Comparison of ENCODE assay signal across 1 cellular context in the genomic region with DNA sequence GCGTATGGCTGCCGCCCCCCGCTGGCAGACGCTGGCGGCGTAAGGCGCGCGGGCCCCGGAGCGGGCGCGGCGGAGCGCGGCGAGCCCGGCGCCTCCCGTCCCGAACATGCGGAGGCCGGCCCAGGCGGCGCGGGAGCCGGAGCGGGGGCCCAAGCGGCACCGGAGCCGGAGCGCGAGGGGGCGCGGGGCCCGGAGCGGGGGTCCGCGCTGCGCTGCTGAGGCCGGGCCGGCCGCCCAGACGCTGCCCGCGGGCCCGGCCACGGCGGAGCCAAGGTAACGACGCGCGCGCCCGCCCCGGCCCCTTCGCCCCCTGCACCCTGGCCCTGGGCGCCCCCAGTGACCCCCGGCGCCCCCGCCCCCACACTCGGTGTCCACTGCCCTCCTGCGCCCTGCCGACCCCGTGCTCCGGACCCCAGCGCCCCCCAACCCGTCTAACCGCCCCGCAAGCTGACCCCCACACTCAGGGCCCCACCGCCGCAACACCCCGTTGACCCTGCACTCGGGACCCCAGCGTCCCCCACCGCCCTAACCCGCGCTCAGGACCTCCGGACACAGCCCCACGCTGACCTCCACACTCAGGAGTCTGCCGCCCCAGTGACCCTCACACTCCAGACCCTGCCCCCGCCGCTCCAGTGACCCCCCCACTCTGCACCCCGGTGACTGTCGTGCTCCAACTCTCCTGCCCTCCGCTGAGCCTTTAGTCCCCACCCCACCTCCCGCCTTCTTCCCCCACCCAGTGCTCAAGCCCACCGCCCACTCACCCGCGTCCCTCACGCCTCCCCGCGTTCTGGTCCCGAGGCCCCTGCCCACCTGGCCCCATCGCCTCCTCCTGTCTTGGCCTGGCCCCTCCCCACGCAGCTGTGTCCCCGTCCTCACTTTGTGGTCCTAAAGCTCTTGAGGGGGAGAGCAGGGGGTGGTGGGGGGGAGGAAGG.
TF ChIP-seq lines count a peak whose summit lies in the region.

Gene CSNK1G2, plus strand, starts transcription at position 27 of the 932 bp plus-strand sequence. CDS start 28,601 bp downstream, outside the sequence.

TF ChIP-seq in HepG2, 621 proteins besides CTCF, POLR2A, EP300 and RAD21 (continued from another document):
- TF ChIP-seq, protein P1, sequence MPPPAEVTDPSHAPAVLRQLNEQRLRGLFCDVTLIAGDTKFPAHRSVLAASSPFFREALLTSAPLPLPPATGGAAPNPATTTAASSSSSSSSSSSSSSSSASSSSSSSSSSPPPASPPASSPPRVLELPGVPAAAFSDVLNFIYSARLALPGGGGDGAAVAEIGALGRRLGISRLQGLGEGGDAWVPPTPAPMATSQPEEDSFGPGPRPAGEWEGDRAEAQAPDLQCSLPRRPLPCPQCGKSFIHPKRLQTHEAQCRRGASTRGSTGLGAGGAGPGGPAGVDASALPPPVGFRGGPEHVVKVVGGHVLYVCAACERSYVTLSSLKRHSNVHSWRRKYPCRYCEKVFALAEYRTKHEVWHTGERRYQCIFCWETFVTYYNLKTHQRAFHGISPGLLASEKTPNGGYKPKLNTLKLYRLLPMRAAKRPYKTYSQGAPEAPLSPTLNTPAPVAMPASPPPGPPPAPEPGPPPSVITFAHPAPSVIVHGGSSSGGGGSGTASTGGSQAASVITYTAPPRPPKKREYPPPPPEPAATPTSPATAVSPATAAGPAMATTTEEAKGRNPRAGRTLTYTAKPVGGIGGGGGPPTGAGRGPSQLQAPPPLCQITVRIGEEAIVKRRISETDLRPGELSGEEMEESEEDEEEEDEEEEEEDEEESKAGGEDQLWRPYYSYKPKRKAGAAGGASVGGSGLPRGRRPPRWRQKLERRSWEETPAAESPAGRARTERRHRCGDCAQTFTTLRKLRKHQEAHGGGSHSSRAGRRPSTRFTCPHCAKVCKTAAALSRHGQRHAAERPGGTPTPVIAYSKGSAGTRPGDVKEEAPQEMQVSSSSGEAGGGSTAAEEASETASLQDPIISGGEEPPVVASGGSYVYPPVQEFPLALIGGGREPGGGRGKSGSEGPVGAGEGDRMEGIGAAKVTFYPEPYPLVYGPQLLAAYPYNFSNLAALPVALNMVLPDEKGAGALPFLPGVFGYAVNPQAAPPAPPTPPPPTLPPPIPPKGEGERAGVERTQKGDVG (CRISPR knock-in tag; IDR thresholded peaks at IDR 0.05; ENCODE audit: borderline replicate concordance) = no peak
- peak; percentile 61 for TF ChIP-seq HNRNPK (IDR thresholded peaks at IDR 0.05; ENCODE audit: low read depth, low read length, poor library complexity, severe bottlenecking)
- TF ChIP-seq MYNN (CRISPR knock-in tag; IDR thresholded peaks at IDR 0.05; ENCODE audit: low read depth) = no peak
- TF ChIP-seq ZEB1 (IDR thresholded peaks at IDR 0.05; ENCODE audit: insufficient replicate concordance, low read depth) = no peak
- no peak for TF ChIP-seq ZBTB14 (CRISPR knock-in tag; IDR thresholded peaks at IDR 0.05)
- TF ChIP-seq ZNF3 (CRISPR knock-in tag; IDR thresholded peaks at IDR 0.05) = no peak
- TF ChIP-seq SKIL (CRISPR knock-in tag; IDR thresholded peaks at IDR 0.05; ENCODE audit: borderline replicate concordance) = peak; percentile 56; the same call in 1 of the 2 replicates
- TF ChIP-seq CREB1 (IDR thresholded peaks at IDR 0.05) = no peak
- no peak for TF ChIP-seq CREB1 (CRISPR knock-in tag; IDR thresholded peaks at IDR 0.05)
- no peak for TF ChIP-seq ZMYM2 (CRISPR knock-in tag; IDR thresholded peaks at IDR 0.05)
- TF ChIP-seq ZNF879 (CRISPR knock-in tag; IDR thresholded peaks at IDR 0.05) = 0 out of 2 replicates have a peak, but pooled peaks have one; percentile 31
- no peak for TF ChIP-seq ZBTB25 (CRISPR knock-in tag; IDR thresholded peaks at IDR 0.05)
- TF ChIP-seq HOXA7 (CRISPR knock-in tag; IDR thresholded peaks at IDR 0.05) = no peak
- TF ChIP-seq NR2F2 (IDR thresholded peaks at IDR 0.05; ENCODE audit: borderline replicate concordance, low read depth) = no peak
- TF ChIP-seq CBX2 (IDR thresholded peaks at IDR 0.05; ENCODE audit: low read depth, low read length) = no peak
- no peak for TF ChIP-seq CBX2 (CRISPR knock-in tag; IDR thresholded peaks at IDR 0.05; ENCODE audit: low read depth)
- TF ChIP-seq TCF12 (IDR thresholded peaks at IDR 0.05) = no peak
- TF ChIP-seq TCF12 (CRISPR knock-in tag; IDR thresholded peaks at IDR 0.05) = no peak
- TF ChIP-seq, protein P2, sequence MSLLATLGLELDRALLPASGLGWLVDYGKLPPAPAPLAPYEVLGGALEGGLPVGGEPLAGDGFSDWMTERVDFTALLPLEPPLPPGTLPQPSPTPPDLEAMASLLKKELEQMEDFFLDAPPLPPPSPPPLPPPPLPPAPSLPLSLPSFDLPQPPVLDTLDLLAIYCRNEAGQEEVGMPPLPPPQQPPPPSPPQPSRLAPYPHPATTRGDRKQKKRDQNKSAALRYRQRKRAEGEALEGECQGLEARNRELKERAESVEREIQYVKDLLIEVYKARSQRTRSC (CRISPR knock-in tag; IDR thresholded peaks at IDR 0.05; ENCODE audit: low read depth) = no peak
- TF ChIP-seq GMEB1 (CRISPR knock-in tag; IDR thresholded peaks at IDR 0.05; ENCODE audit: borderline replicate concordance) = no peak
- TF ChIP-seq GATAD2A (CRISPR knock-in tag; IDR thresholded peaks at IDR 0.05) = no peak
- TF ChIP-seq ETV5 (CRISPR knock-in tag; IDR thresholded peaks at IDR 0.05; ENCODE audit: borderline replicate concordance) = no peak
- TF ChIP-seq MEIS1 (CRISPR knock-in tag; IDR thresholded peaks at IDR 0.05; ENCODE audit: borderline replicate concordance) = no peak
- no peak for TF ChIP-seq ZNF782 (CRISPR knock-in tag; IDR thresholded peaks at IDR 0.05; ENCODE audit: borderline replicate concordance)
- TF ChIP-seq BORCS8-MEF2B (CRISPR knock-in tag; IDR thresholded peaks at IDR 0.05) = no peak
- no peak for TF ChIP-seq PAWR (CRISPR knock-in tag; IDR thresholded peaks at IDR 0.05; ENCODE audit: borderline replicate concordance)
